14 cellular contexts compared by ENCODE assay signal in genomic region chr13:88339271-88339741, GRCh38.
"Had no signal": no experiment of that assay in that cellular context is flagged by ENCODE, and none has a peak within 500 bp of the region (broad histone marks: within the 10 kb centered on the region; RNA-seq: fewer than 3 reads in every experiment).

No MANE protein-coding gene starts in this region.

- H3K27me3 Mint-ChIP-seq: activated CD4-positive, alpha-beta memory T cell treated with anti-CD3 and anti-CD28 coated beads, Interleukin-2, amount 10 ng/mL, durations not matched to agents 7 days and 5 days had no signal

- H3K27ac Mint-ChIP-seq: activated CD4-positive, alpha-beta memory T cell treated with anti-CD3 and anti-CD28 coated beads, Interleukin-2, amount 10 ng/mL, durations not matched to agents 7 days and 5 days had no signal

- H3K4me1 ChIP-seq: prostate gland, upper lobe of right lung had no signal

- H3K27me3 ChIP-seq: cardiac muscle cell, upper lobe of right lung had no signal

- H3K36me3 ChIP-seq: cardiac muscle cell, prostate gland, upper lobe of right lung had no signal

- ATAC-seq: activated T-cell treated with anti-CD3 and anti-CD28 coated beads, Interleukin-2, amount 50 U/mL, for 4 hours; right cardiac atrium; stimulated activated naive CD8-positive, alpha-beta T cell treated with anti-CD3 and anti-CD28 coated beads, Interleukin-15, Interleukin-2, amounts not matched to agents 100 U/mL and 50 U/mL, for 24 hours; upper lobe of right lung had no signal

- H3K27ac ChIP-seq: cardiac muscle cell, prostate gland, upper lobe of right lung, VCaP had no signal

- H3K9me3 ChIP-seq: prostate gland, upper lobe of right lung had no signal

- H3K4me3 ChIP-seq: cardiac muscle cell, prostate gland, upper lobe of right lung had no signal

- DNase-seq: activated CD4-positive, alpha-beta memory T cell treated with anti-CD3 and anti-CD28 coated beads, Interleukin-2, amount 10 ng/mL, durations not matched to agents 7 days and 5 days; activated CD4-positive, alpha-beta T cell treated with anti-CD3 and anti-CD28 coated beads for 4 hours; activated effector memory CD4-positive, alpha-beta T cell treated with Interleukin-2 at 50 U/mL for 16 hours; activated naive CD4-positive, alpha-beta T cell treated with anti-CD3 and anti-CD28 coated beads, Interleukin-2, amount 50 U/mL, for 16 hours; activated T-cell treated with anti-CD3 and anti-CD28 coated beads, Interleukin-2, amount 50 U/mL, for 4 hours; small intestine; stimulated activated CD4-positive, alpha-beta T cell treated with anti-CD3 and anti-CD28 coated beads, Interleukin-4, amount 100 ng/mL, for 4 hours; stimulated activated naive CD8-positive, alpha-beta T cell treated with anti-CD3 and anti-CD28 coated beads, Interleukin-15, Interleukin-2, amounts not matched to agents 100 U/mL and 50 U/mL, for 24 hours; T-helper 1 cell; upper lobe of right lung had no signal

- H3K4me3 Mint-ChIP-seq: activated CD4-positive, alpha-beta memory T cell treated with anti-CD3 and anti-CD28 coated beads, Interleukin-2, amount 10 ng/mL, durations not matched to agents 7 days and 5 days; activated T-cell treated with anti-CD3 and anti-CD28 coated beads, Interleukin-2, amount 50 U/mL, for 4 hours had no signal

- H3K4me1 Mint-ChIP-seq: activated CD4-positive, alpha-beta memory T cell treated with anti-CD3 and anti-CD28 coated beads, Interleukin-2, amount 10 ng/mL, durations not matched to agents 7 days and 5 days had no signal
